15 cellular contexts compared by ENCODE assay signal in the genomic region with DNA sequence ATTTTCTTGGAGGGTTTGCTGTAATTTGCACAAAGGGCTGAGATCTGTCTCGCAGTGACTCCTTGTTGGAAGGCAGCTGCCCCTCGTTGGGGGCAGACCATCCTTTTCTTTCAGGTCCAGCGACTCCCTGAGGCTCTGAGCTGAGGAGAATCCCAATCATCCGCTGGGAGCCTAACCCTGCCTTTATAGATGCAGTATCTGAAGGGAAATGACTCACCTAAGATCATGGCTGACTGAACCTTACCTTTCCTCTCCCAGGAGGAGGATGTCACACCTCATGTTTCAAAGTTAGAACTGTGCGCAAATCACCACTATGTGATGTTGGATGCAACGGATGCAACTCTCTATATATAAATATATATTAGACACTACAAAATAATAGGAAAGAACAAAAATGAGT. TPM values are rescaled to one million over a fixed set of nuclear protein-coding genes. Genes with fewer than 3 reads are reported as not detected.
A peak's percentile ranks its signal among the peaks of the same experiment; 100 is the strongest.
DNase-seq lines count a peak whose midpoint lies in the region; ATAC-seq and TF ChIP-seq lines count a peak whose summit lies in the region.
"Had no signal": no experiment of that assay in that cellular context is flagged by ENCODE, and none has a peak within 500 bp of the region (broad histone marks: within the 10 kb centered on the region; RNA-seq: fewer than 3 reads in every experiment).

No MANE protein-coding gene starts in this region.

- no peaks in the 10 kb centered on the region for H3K9me3 Mint-ChIP-seq in neural progenitor cell
- H3K9me3 Mint-ChIP-seq: activated CD4-positive, alpha-beta T cell treated with anti-CD3 and anti-CD28 coated beads, Interleukin-2, amount 10 ng/mL, durations not matched to agents 24 days and 14 days had no signal

- DNase-seq in Daoy (ENCODE audit: low read depth) (peak; percentile 23), HT1080 (ENCODE audit: low read depth) (peak; percentile 30), epithelial cell of proximal tubule (ENCODE audit: low read depth) (peak; percentile 46), neural progenitor cell (ENCODE audit: low spot score) (peak; percentile 39), NCI-H526 (lab: John Stamatoyannopoulos, UW) (no peak), NCI-H510A (lab: John Stamatoyannopoulos, UW) (no peak)
- DNase-seq: activated CD4-positive, alpha-beta T cell treated with anti-CD3 and anti-CD28 coated beads, Interleukin-2, amount 10 ng/mL, durations not matched to agents 24 days and 14 days; activated naive CD4-positive, alpha-beta T cell treated with Interleukin-2 at 50 U/mL for 16 hours; anterior cingulate cortex; cerebellar nuclear complex; NCI-H146; NCI-H226; right lobe of liver; stomach had no signal

- no peaks in the 10 kb centered on the region for H3K36me3 ChIP-seq in neural progenitor cell
- H3K36me3 ChIP-seq: right lobe of liver, stomach had no signal

- H3K4me1 ChIP-seq in neural progenitor cell = peaks cover 34% of the 10 kb centered on the region

- H4K20me1 ChIP-seq in neural progenitor cell (ENCODE audit: low read depth) = no peaks in the 10 kb centered on the region

- peaks cover 31% of the 10 kb centered on the region for H3K4me1 Mint-ChIP-seq in neural progenitor cell

- H3K9me3 ChIP-seq in neural progenitor cell (ENCODE audit: low read depth) = no peaks in the 10 kb centered on the region
- H3K9me3 ChIP-seq: right lobe of liver, stomach had no signal

- no peak overlapping the region for H3K27ac Mint-ChIP-seq in neural progenitor cell
- H3K27ac Mint-ChIP-seq: activated CD4-positive, alpha-beta T cell treated with anti-CD3 and anti-CD28 coated beads, Interleukin-2, amount 10 ng/mL, durations not matched to agents 24 days and 14 days had no signal

- ATAC-seq in HG03159 (IDR thresholded peaks at IDR 0.05; ENCODE audit: unreplicated experiment) = no peak

- H3K4me3 ChIP-seq in epithelial cell of proximal tubule (ENCODE audit: low read depth, low read length) = no peak overlapping the region
- no peak overlapping the region for H3K4me3 ChIP-seq in neural progenitor cell
- H3K4me3 ChIP-seq: right lobe of liver, stomach had no signal

- H3K27me3 ChIP-seq in neural progenitor cell = peaks cover 100% of the 10 kb centered on the region
- H3K27me3 ChIP-seq: right lobe of liver had no signal

- H3K4me2 ChIP-seq in neural progenitor cell = peak overlapping the region; percentile 69

- TF ChIP-seq CTCF in epithelial cell of proximal tubule (conservative IDR thresholded peaks at IDR 0.05; ENCODE audit: low read depth, low read length) (no peak), neural progenitor cell (IDR thresholded peaks at IDR 0.05) (no peak)

- H3K36me3 Mint-ChIP-seq in neural progenitor cell = no peaks in the 10 kb centered on the region

- H3K4me3 Mint-ChIP-seq in neural progenitor cell = no peak overlapping the region
- H3K4me3 Mint-ChIP-seq: activated CD4-positive, alpha-beta T cell treated with anti-CD3 and anti-CD28 coated beads, Interleukin-2, amount 10 ng/mL, durations not matched to agents 24 days and 14 days had no signal

- H3K79me2 ChIP-seq in neural progenitor cell (ENCODE audit: low read depth) = no peaks in the 10 kb centered on the region

- H3K9ac ChIP-seq in neural progenitor cell = no peak overlapping the region

- no peak overlapping the region for H3K27ac ChIP-seq in neural progenitor cell
- H3K27ac ChIP-seq: right lobe of liver, stomach had no signal

- peaks cover 48% of the 10 kb centered on the region for H3K27me3 Mint-ChIP-seq in neural progenitor cell (ENCODE audit: insufficient read depth, low read depth)

- H3F3A ChIP-seq in neural progenitor cell (ENCODE audit: low read depth) = peaks cover 30% of the 10 kb centered on the region

- H2AFZ ChIP-seq in neural progenitor cell (replicated peaks) = no peak overlapping the region

RNA-seq across cellular contexts. Expression of a gene that starts 36.4 kb away (rescaled TPM):
- total RNA-seq in Daoy (2014; rRNA removed; shearing (Covaris generic)) = 4.3 and 6.5 TPM in 2 replicates
- 12.7 and 18.5 TPM in 2 replicates for total RNA-seq in HT1080 (2014; rRNA removed; shearing (Covaris generic))
- 19.8 and 24.8 TPM in 2 replicates for polyA plus RNA-seq in HT1080 (2015; cell fraction: cytosol; rRNA removed)
- polyA plus RNA-seq in HT1080 (2015; cell fraction: nucleus; rRNA removed) = 12.7 and 16.3 TPM in 2 replicates
- total RNA-seq in epithelial cell of proximal tubule (5.4 and 12.6 TPM in 2 replicates), neural progenitor cell (ENCODE audit: low replicate concordance) (18.2 and 23.5 TPM in 2 replicates)

Comparison
In these comparisons a context has a peak if more than half of its experiments do, and no peak if none do; other contexts are left out.
1. DNase-seq: peak in Daoy (single experiment), HT1080 (single experiment), epithelial cell of proximal tubule (single experiment) and neural progenitor cell (single experiment); none in NCI-H526 (0 of 2) and NCI-H510A (single experiment).